In the genomic region with DNA sequence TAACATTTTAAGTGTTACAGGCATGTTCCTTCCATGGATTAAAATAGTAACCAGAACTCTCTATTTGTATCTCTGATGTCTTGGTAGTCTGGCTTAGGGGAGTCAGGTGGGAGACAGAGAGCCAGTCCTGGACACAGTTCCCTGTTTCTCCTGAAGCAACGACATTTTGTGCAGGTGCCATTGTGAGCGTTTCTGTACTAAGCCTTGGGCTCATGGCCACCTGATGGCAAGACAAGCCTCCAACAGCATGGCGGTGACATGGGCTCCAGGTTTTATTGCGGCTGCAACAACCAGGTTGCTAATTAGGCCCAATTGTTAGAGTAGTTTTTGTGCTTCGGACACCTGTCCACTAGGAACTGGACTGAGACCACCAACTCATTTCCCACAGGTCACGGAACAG, we compare ENCODE assay signal across 22 cellular contexts.
"Had no signal": no experiment of that assay in that cellular context is flagged by ENCODE, and none has a peak within 500 bp of the region (broad histone marks: within the 10 kb centered on the region; RNA-seq: fewer than 3 reads in every experiment).

No MANE protein-coding gene starts in this region.

- DNase-seq: activated CD4-positive, alpha-beta T cell treated with anti-CD3 and anti-CD28 coated beads, Interleukin-2, amount 10 ng/mL, durations not matched to agents 24 days and 14 days; activated CD4-positive, alpha-beta T cell treated with anti-CD3 and anti-CD28 coated beads, Interleukin-2, amount 50 U/mL, for 4 hours; activated CD8-positive, alpha-beta T cell treated with anti-CD3 and anti-CD28 coated beads, Interleukin-2, amount 10 ng/mL, durations not matched to agents 7 days and 5 days; activated gamma-delta T cell; activated naive CD4-positive, alpha-beta T cell treated with Interleukin-2 at 50 U/mL for 16 hours; activated naive CD8-positive, alpha-beta T cell treated with anti-CD3 and anti-CD28 coated beads, Interleukin-2, amount 10 ng/mL, durations not matched to agents 7 days and 5 days; activated T-cell treated with anti-CD3 and anti-CD28 coated beads, Interleukin-2, amount 50 U/mL, for 24 hours; amygdala; colonic mucosa; NCI-H146; NCI-H187; NCI-H2081 treated with DMSO at 0.1 percent for 48 hours; NCI-H2227 treated with DMSO at 0.1 percent for 48 hours; NCI-H510A treated with DMSO at 0.1 percent for 48 hours; NCI-H526 treated with DMSO at 0.1 percent for 48 hours; SHP77; SK-N-SH had no signal

- H3K4me2 ChIP-seq: SK-N-SH had no signal

- H3K27me3 ChIP-seq: ascending aorta, cardiac muscle cell, colonic mucosa had no signal

- FAIRE-seq: TTC549 had no signal

- H3K4me1 ChIP-seq: ascending aorta, colonic mucosa, SJSA1 had no signal

- H3K36me3 ChIP-seq: ascending aorta, cardiac muscle cell, colonic mucosa, SJSA1 had no signal

- H3K9ac ChIP-seq: SK-N-SH had no signal

- H3K4me3 ChIP-seq: ascending aorta, cardiac muscle cell, colonic mucosa, SJSA1 had no signal

- H3K9me3 ChIP-seq: colonic mucosa, SJSA1, SK-N-SH had no signal

- ATAC-seq: activated CD8-positive, alpha-beta T cell treated with anti-CD3 and anti-CD28 coated beads, Interleukin-2, amount 10 ng/mL, durations not matched to agents 7 days and 5 days; Panc1 had no signal

- H3K27ac ChIP-seq: ascending aorta, cardiac muscle cell, colonic mucosa, SJSA1 had no signal
